Comparison of ENCODE assay signal across 8 cellular contexts in genomic region chr13:48403151-48403631, GRCh38. TPM values are rescaled to one million over a fixed set of nuclear protein-coding genes. Genes with fewer than 3 reads are reported as not detected.
A peak's percentile ranks its signal among the peaks of the same experiment; 100 is the strongest.
DNase-seq lines count a peak whose midpoint lies in the region; ATAC-seq, FAIRE-seq and TF ChIP-seq lines count a peak whose summit lies in the region.

No MANE protein-coding gene starts in this region.

- no peaks in the 10 kb centered on the region for H3K36me3 Mint-ChIP-seq in activated CD8-positive, alpha-beta T cell treated with anti-CD3 and anti-CD28 coated beads for 36 hours (ENCODE audit: low read depth)

- peak overlapping the region; percentile 10 to 25 for H3K4me3 ChIP-seq in vagina

- peak; percentile 92 for ATAC-seq in activated CD8-positive, alpha-beta T cell treated with anti-CD3 and anti-CD28 coated beads for 36 hours
- ATAC-seq in HG03442 (IDR thresholded peaks at IDR 0.05; ENCODE audit: unreplicated experiment) (no peak), GM18517 (IDR thresholded peaks at IDR 0.05; ENCODE audit: unreplicated experiment) (no peak)

- no peak for TF ChIP-seq CTCF in activated CD8-positive, alpha-beta T cell treated with anti-CD3 and anti-CD28 coated beads for 36 hours (IDR thresholded peaks at IDR 0.05)
- no peak for TF ChIP-seq CTCF in vagina (IDR thresholded peaks at IDR 0.05)

- no peaks in the 10 kb centered on the region for H3K27me3 ChIP-seq in vagina

- H3K9me3 ChIP-seq in vagina = no peaks in the 10 kb centered on the region

- POLR2A ChIA-PET in activated CD8-positive, alpha-beta T cell treated with anti-CD3 and anti-CD28 coated beads for 36 hours (lab: Charles Lee) = interaction anchor here (2.1 kb wide), 1 partner anchor 9 kb away, joined by 8 read pairs; the partner anchor contains the start of gene LPAR6

- peak; percentile 32 to 43 for DNase-seq in stimulated activated CD4-positive, alpha-beta T cell treated with anti-CD3 and anti-CD28 coated beads, Interleukin-2, amount 100 ng/mL, for 24 hours
- DNase-seq in stimulated activated CD4-positive, alpha-beta T cell treated with anti-CD3 and anti-CD28 coated beads, Interleukin-4, amount 100 ng/mL, for 1 hour = no peak
- peak; percentile 49 for DNase-seq in activated CD8-positive, alpha-beta T cell treated with anti-CD3 and anti-CD28 coated beads for 36 hours
- no peak for DNase-seq in vagina (ENCODE audit: extremely low spot score in 2 of 2)
- DNase-seq in ureter (ENCODE audit: low spot score) = no peak

- H3K9me3 Mint-ChIP-seq in activated CD8-positive, alpha-beta T cell treated with anti-CD3 and anti-CD28 coated beads for 36 hours = no peaks in the 10 kb centered on the region

- H3K4me1 ChIP-seq in vagina = peaks cover 94% of the 10 kb centered on the region

- peak in 1 of 2 donors; percentile 60 for TF ChIP-seq POLR2A in vagina (IDR thresholded peaks at IDR 0.05)

- H3K27ac ChIP-seq in vagina = peak overlapping the region; percentile 88

- H3K36me3 ChIP-seq in vagina = no peaks in the 10 kb centered on the region

- FAIRE-seq in islet of Langerhans (lab: Jason Lieb, UNC) = peak; percentile 94

- peak overlapping the region; percentile 10 for H3K4me3 Mint-ChIP-seq in activated CD8-positive, alpha-beta T cell treated with anti-CD3 and anti-CD28 coated beads for 36 hours

- no peaks in the 10 kb centered on the region for H3K27me3 Mint-ChIP-seq in activated CD8-positive, alpha-beta T cell treated with anti-CD3 and anti-CD28 coated beads for 36 hours

- peak overlapping the region; percentile 82 for H3K27ac Mint-ChIP-seq in activated CD8-positive, alpha-beta T cell treated with anti-CD3 and anti-CD28 coated beads for 36 hours

- peaks cover 48% of the 10 kb centered on the region for H3K4me1 Mint-ChIP-seq in activated CD8-positive, alpha-beta T cell treated with anti-CD3 and anti-CD28 coated beads for 36 hours (ENCODE audit: low read depth)

- intact Hi-C loops in activated CD8-positive, alpha-beta T cell treated with anti-CD3 and anti-CD28 coated beads for 36 hours (cut with micrococcal nuclease) = loop anchor here (2.0 to 10.0 kb wide), 3 partner anchors 92 to 168 kb away; partner anchors contain the start of gene ITM2B
- intact Hi-C loops in vagina (cut with DNase I) = no loop called here

- CTCF ChIA-PET in activated CD8-positive, alpha-beta T cell treated with anti-CD3 and anti-CD28 coated beads for 36 hours (lab: Charles Lee) = interaction anchor here (0.7 to 1.5 kb wide), 2 partner anchors 38 to 158 kb away, joined by 3 read pairs; no protein-coding TSS in a partner anchor

RNA-seq across cellular contexts. Expression of gene LPAR6, which starts 9.7 kb away (rescaled TPM):
- total RNA-seq in activated CD8-positive, alpha-beta T cell treated with anti-CD3 and anti-CD28 coated beads for 36 hours = 1 to 10 TPM; 5.2 to 6.4 TPM
- 43.2 TPM for total RNA-seq in vagina
- 38.4 TPM for total RNA-seq in ureter

Comparison
In these comparisons a context has a peak if more than half of its experiments do, and no peak if none do; other contexts are left out.
1. DNase-seq: peak in stimulated activated CD4-positive, alpha-beta T cell treated with anti-CD3 and anti-CD28 coated beads, Interleukin-2, amount 100 ng/mL, for 24 hours (2 of 2) and activated CD8-positive, alpha-beta T cell treated with anti-CD3 and anti-CD28 coated beads for 36 hours (single experiment); none in stimulated activated CD4-positive, alpha-beta T cell treated with anti-CD3 and anti-CD28 coated beads, Interleukin-4, amount 100 ng/mL, for 1 hour (single experiment), vagina (0 of 2) and ureter (single experiment).